ENCODE assay signal across 3 cellular contexts in genomic region chrX:123943074-123943473, GRCh38.
TF ChIP-seq lines count a peak whose summit lies in the region.

No MANE protein-coding gene starts in this region.

TF ChIP-seq in HepG2, 621 proteins besides CTCF, POLR2A, EP300 and RAD21 (continued from another document):
- no peak for TF ChIP-seq ZNF660 (CRISPR knock-in tag; IDR thresholded peaks at IDR 0.05; ENCODE audit: borderline replicate concordance, low read depth)
- no peak for TF ChIP-seq BRCA1 (CRISPR knock-in tag; IDR thresholded peaks at IDR 0.05)
- no peak for TF ChIP-seq DMAP1 (CRISPR knock-in tag; IDR thresholded peaks at IDR 0.05)
- no peak for TF ChIP-seq MATR3 (CRISPR knock-in tag; IDR thresholded peaks at IDR 0.05)
- TF ChIP-seq ATF4 (CRISPR knock-in tag; IDR thresholded peaks at IDR 0.05) = no peak
- TF ChIP-seq ZNF703 (CRISPR knock-in tag; IDR thresholded peaks at IDR 0.05; ENCODE audit: borderline replicate concordance) = no peak
- TF ChIP-seq ZBTB10 (CRISPR knock-in tag; IDR thresholded peaks at IDR 0.05; ENCODE audit: borderline replicate concordance) = no peak
- TF ChIP-seq TFAP4 (IDR thresholded peaks at IDR 0.05; ENCODE audit: borderline replicate concordance, low read depth) = no peak
- TF ChIP-seq SMAD3 (CRISPR knock-in tag; IDR thresholded peaks at IDR 0.05) = no peak
- TF ChIP-seq ZNF639 (CRISPR knock-in tag; conservative IDR thresholded peaks at IDR 0.05) = no peak
- TF ChIP-seq MXD4 (CRISPR knock-in tag; IDR thresholded peaks at IDR 0.05) = no peak
TF ChIP-seq in HepG2: peak in this region for 0.

TF ChIP-seq in HEK293, 187 proteins besides CTCF, POLR2A, EP300 and RAD21 (continued from another document):
- TF ChIP-seq PRDM10 (tag by site-specific recombination; IDR thresholded peaks at IDR 0.05) (peak; percentile 22; the same call in 1 of the 2 replicates), ZNF10 (tag by site-specific recombination; IDR thresholded peaks at IDR 0.05) (peak; percentile 47; the same call in 1 of the 2 replicates), ZNF394 (tag by site-specific recombination; IDR thresholded peaks at IDR 0.05; ENCODE audit: borderline replicate concordance) (no peak), PRDM2 (tag by site-specific recombination; IDR thresholded peaks at IDR 0.05; ENCODE audit: borderline replicate concordance) (no peak), SCRT1 (tag by site-specific recombination; IDR thresholded peaks at IDR 0.05; ENCODE audit: borderline replicate concordance) (peak; percentile 46; the same call in 1 of the 2 replicates)

TF ChIP-seq in WTC11, 78 proteins besides CTCF, POLR2A, EP300 and RAD21 (continued from another document):
- TF ChIP-seq ZMAT4 (CRISPR knock-in tag; IDR thresholded peaks at IDR 0.05) (no peak), CREB1 (CRISPR knock-in tag; IDR thresholded peaks at IDR 0.05) (no peak), ZBTB21 (CRISPR knock-in tag; IDR thresholded peaks at IDR 0.05; ENCODE audit: borderline replicate concordance) (no peak), USF2 (CRISPR knock-in tag; IDR thresholded peaks at IDR 0.05) (no peak)
